In the genomic region with DNA sequence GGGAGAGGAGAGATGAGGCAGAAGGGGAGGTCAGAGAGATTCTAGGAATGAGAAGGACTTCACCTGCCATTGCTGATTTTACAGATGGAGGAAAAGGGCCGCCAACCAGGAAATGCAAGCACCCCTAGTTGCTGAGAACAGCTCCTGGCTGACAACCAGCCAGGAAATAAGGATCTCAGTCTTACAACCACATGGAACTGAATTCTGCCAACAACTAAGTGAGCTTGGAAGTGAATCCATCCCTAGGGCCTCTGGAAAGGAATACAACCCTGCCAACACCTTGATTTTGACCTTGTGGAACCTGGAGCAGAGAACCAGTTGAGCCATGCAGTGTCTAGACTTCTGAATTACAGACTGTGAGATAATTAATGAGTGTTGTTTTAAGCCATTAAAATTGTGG, we compare ENCODE assay signal across 23 cellular contexts.
A peak's percentile ranks its signal among the peaks of the same experiment; 100 is the strongest.
DNase-seq lines count a peak whose midpoint lies in the region; ATAC-seq, FAIRE-seq and TF ChIP-seq lines count a peak whose summit lies in the region.
"Had no signal": no experiment of that assay in that cellular context is flagged by ENCODE, and none has a peak within 500 bp of the region (broad histone marks: within the 10 kb centered on the region; RNA-seq: fewer than 3 reads in every experiment).

No MANE protein-coding gene starts in this region.

- H2BK20ac ChIP-seq in H1 (ENCODE audit: low read length): no peak overlapping the region

- no peaks in the 10 kb centered on the region for H3K27me3 ChIP-seq in astrocyte (ENCODE audit: insufficient read depth, low read length)
- H3K27me3 ChIP-seq in H1 (replicated peaks in 1 of 4; ENCODE audit: control insufficient read depth in 3 of 4, extremely low read depth in 1 of 4, insufficient read depth in 3 of 4, low read length in 3 of 4): no peaks in the 10 kb centered on the region
- no peaks in the 10 kb centered on the region for H3K27me3 ChIP-seq in psoas muscle (ENCODE audit: insufficient read depth in 3 of 3, low read length in 2 of 3)
- H3K27me3 ChIP-seq: BE2C; BLaER1 treated with 17β-estradiol and CSF1 and Interleukin-3, amounts not matched to agents 10 nM and 100 nM had no signal

- H2BK120ac ChIP-seq in H1 (replicated peaks; ENCODE audit: low read depth, low read length): no peak overlapping the region

- no peak overlapping the region for H4K5ac ChIP-seq in H1 (ENCODE audit: insufficient read length, low read depth, low read length)

- TF ChIP-seq POLR2A in H1 (IDR thresholded peaks at IDR 0.05; ENCODE audit: control extremely low read depth in 1 of 2, low read depth in 2 of 2, low read length in 2 of 2): no peak

- H3K9me3 Mint-ChIP-seq in astrocyte (ENCODE audit: unreplicated experiment): peaks cover 2% of the 10 kb centered on the region
- H3K9me3 Mint-ChIP-seq in activated naive CD4-positive, alpha-beta T cell treated with anti-CD3 and anti-CD28 coated beads for 36 hours: no peaks in the 10 kb centered on the region
- H3K9me3 Mint-ChIP-seq: CD4-positive, alpha-beta T cell had no signal

- no peaks in the 10 kb centered on the region for H4K20me1 ChIP-seq in astrocyte (ENCODE audit: insufficient read depth, low read length)
- no peaks in the 10 kb centered on the region for H4K20me1 ChIP-seq in H1 (replicated peaks in 1 of 2; ENCODE audit: control insufficient read depth in 1 of 2, insufficient read depth in 2 of 2, low read length in 2 of 2)
- H4K20me1 ChIP-seq: BLaER1 treated with 17β-estradiol and CSF1 and Interleukin-3, amounts not matched to agents 10 nM and 100 nM had no signal

- no peak overlapping the region for H2BK12ac ChIP-seq in H1 (ENCODE audit: low read depth, low read length)

- H3K4me3 ChIP-seq in astrocyte (ENCODE audit: insufficient read depth, low read depth, low read length) (no peak overlapping the region), H1 (ENCODE audit: extremely low read depth in 1 of 4, insufficient read depth in 2 of 4, low read depth in 3 of 4, low read length in 4 of 4) (no peak overlapping the region), psoas muscle (no peak overlapping the region)
- H3K4me3 ChIP-seq: A549; BLaER1 treated with 17β-estradiol and CSF1 and Interleukin-3, amounts not matched to agents 10 nM and 100 nM had no signal

- no peak overlapping the region for H2AK5ac ChIP-seq in H1 (ENCODE audit: low read depth, low read length)

- H3K79me2 ChIP-seq in astrocyte (ENCODE audit: insufficient read depth, low read length) (no peaks in the 10 kb centered on the region), H1 (ENCODE audit: control insufficient read depth in 1 of 2, insufficient read depth in 2 of 2, low read length in 2 of 2) (no peaks in the 10 kb centered on the region)

- 89% methylated on average over 1 of the region's 1 CpG; no CpG with 5 or more reads in 1 of the 2 experiments for WGBS in H1 (ENCODE audit: extremely low coverage in 1 of 2, insufficient coverage in 1 of 2, insufficient read length in 1 of 2, insufficient replicate concordance in 2 of 2, low coverage in 1 of 2, low lambda C conversion rate in 2 of 2, missing lambda C conversion rate in 1 of 2), 2 experiments
- WGBS in psoas muscle, 3 donors: 27 to 69% (median 57%) methylated on average over 1 of the region's 1 CpG

- no peaks in the 10 kb centered on the region for H3K36me3 Mint-ChIP-seq in astrocyte (ENCODE audit: low read depth, unreplicated experiment)
- no peaks in the 10 kb centered on the region for H3K36me3 Mint-ChIP-seq in activated naive CD4-positive, alpha-beta T cell treated with anti-CD3 and anti-CD28 coated beads for 36 hours (ENCODE audit: low read depth)
- H3K36me3 Mint-ChIP-seq: CD14-positive monocyte had no signal

- ATAC-seq in psoas muscle: no peak
- ATAC-seq: A549 had no signal

- no peak for TF ChIP-seq RAD21 in H1 (IDR thresholded peaks at IDR 0.05 in 1 of 2, conservative IDR thresholded peaks at IDR 0.05 in 1 of 2; ENCODE audit: low read depth in 2 of 2, low read length in 2 of 2)

- H3K9me3 ChIP-seq in astrocyte (ENCODE audit: insufficient read depth, low read depth, low read length): no peaks in the 10 kb centered on the region
- H3K9me3 ChIP-seq in H1 (ENCODE audit: insufficient read depth in 2 of 2, low read depth in 1 of 2, low read length in 1 of 2): no peaks in the 10 kb centered on the region
- no peaks in the 10 kb centered on the region for H3K9me3 ChIP-seq in psoas muscle
- H3K9me3 ChIP-seq: A549, BE2C had no signal

- TF ChIP-seq EP300 in H1 (IDR thresholded peaks at IDR 0.05; ENCODE audit: borderline replicate concordance in 1 of 2, low read depth in 2 of 2, low read length in 2 of 2): no peak

- H4K91ac ChIP-seq in H1 (replicated peaks; ENCODE audit: insufficient read length, low read length): no peak overlapping the region

- H3K18ac ChIP-seq in H1 (ENCODE audit: extremely low read depth, low read length): no peak overlapping the region

- intact Hi-C loops in psoas muscle (cut with DNase I): no loop called here
- intact Hi-C loops in activated naive CD4-positive, alpha-beta T cell treated with anti-CD3 and anti-CD28 coated beads for 36 hours (cut with micrococcal nuclease): no loop called here

- DNase-seq in D721Med (ENCODE audit: insufficient read length, low spot score) (no peak), astrocyte (ENCODE audit: low read depth) (peak; percentile 27), H1 (ENCODE audit: low read depth in 1 of 2, low spot score in 2 of 2) (no peak), pons (ENCODE audit: low spot score) (peak; percentile 10), psoas muscle (no peak)
- no peak for DNase-seq in activated T-cell treated with anti-CD3 and anti-CD28 coated beads, Interleukin-2, amount 50 U/mL, for 1 hour
- DNase-seq in activated naive CD4-positive, alpha-beta T cell treated with anti-CD3 and anti-CD28 coated beads for 36 hours: no peak
- DNase-seq: 8988T; AML-193; BE2C; CD4-positive, alpha-beta T cell; CD8-positive, alpha-beta memory T cell; DMS53; DMS79 treated with DMSO at 0.1 percent for 48 hours; GF-D8; GOT3; H7; HCEC 1CT had no signal

- H3K56ac ChIP-seq in H1 (replicated peaks; ENCODE audit: insufficient read length, low read depth, low read length): no peak overlapping the region

- no peak overlapping the region for H2AFZ ChIP-seq in astrocyte (ENCODE audit: low read depth, low read length)
- H2AFZ ChIP-seq in H1 (ENCODE audit: low read length): 0 out of 2 replicates have a peak overlapping the region, but pooled peaks have one; percentile 71

- CTCF ChIA-PET in H1 (lab: Charles Lee; ENCODE audit: partially characterized antibody): interaction anchor here (1.0 kb wide), 1 partner anchor 12 kb away, joined by 3 read pairs; no protein-coding TSS in a partner anchor
- CTCF ChIA-PET in activated naive CD4-positive, alpha-beta T cell treated with anti-CD3 and anti-CD28 coated beads for 36 hours (lab: Charles Lee): no interaction called here

- H4K8ac ChIP-seq in H1 (ENCODE audit: extremely low read depth, insufficient read depth, low read length): no peak overlapping the region

- no peak overlapping the region for H2BK15ac ChIP-seq in H1 (ENCODE audit: low read length)

- no peaks in the 10 kb centered on the region for H3K79me1 ChIP-seq in H1 (ENCODE audit: low read depth, low read length)

- no peak overlapping the region for H3K14ac ChIP-seq in H1 (ENCODE audit: insufficient read length)

- no peak overlapping the region for H2BK5ac ChIP-seq in H1 (ENCODE audit: low read depth, low read length)

- no peaks in the 10 kb centered on the region for H3K27me3 Mint-ChIP-seq in astrocyte (ENCODE audit: low read depth, unreplicated experiment)
- H3K27me3 Mint-ChIP-seq in activated naive CD4-positive, alpha-beta T cell treated with anti-CD3 and anti-CD28 coated beads for 36 hours (ENCODE audit: low read depth): no peaks in the 10 kb centered on the region
- H3K27me3 Mint-ChIP-seq: CD4-positive, alpha-beta T cell had no signal

- H3K27ac ChIP-seq in astrocyte (ENCODE audit: low read depth, low read length) (no peak overlapping the region), H1 (ENCODE audit: low read depth, low read length) (no peak overlapping the region), psoas muscle (no peak overlapping the region)
- H3K27ac ChIP-seq: A549; BLaER1 treated with 17β-estradiol and CSF1 and Interleukin-3, amounts not matched to agents 10 nM and 100 nM had no signal

- no peak overlapping the region for H3K4ac ChIP-seq in H1 (replicated peaks; ENCODE audit: insufficient read length, low read depth, low read length)

- peak; percentile 46 for FAIRE-seq in D721Med (lab: Jason Lieb, UNC)
- no peak for FAIRE-seq in astrocyte (lab: Jason Lieb, UNC)
- FAIRE-seq in H1 (lab: Jason Lieb, UNC): no peak
- FAIRE-seq: A549, GM12891, GM18507 had no signal

- H3K36me3 ChIP-seq in astrocyte (ENCODE audit: insufficient read depth, low read length) (no peaks in the 10 kb centered on the region), H1 (ENCODE audit: control insufficient read depth in 2 of 4, insufficient read depth in 4 of 4, low read length in 3 of 4) (no peaks in the 10 kb centered on the region), psoas muscle (ENCODE audit: insufficient read depth in 1 of 2, low read depth in 1 of 2) (no peaks in the 10 kb centered on the region)
- H3K36me3 ChIP-seq: BE2C; BLaER1 treated with 17β-estradiol and CSF1 and Interleukin-3, amounts not matched to agents 10 nM and 100 nM had no signal

- TF ChIP-seq CTCF in D721Med (IDR thresholded peaks at IDR 0.05; ENCODE audit: insufficient read depth, missing control alignments) (no peak), astrocyte (IDR thresholded peaks at IDR 0.05; ENCODE audit: insufficient read depth, low read depth, low read length) (no peak), H1 (IDR thresholded peaks at IDR 0.05; ENCODE audit: control extremely low read depth in 1 of 3, insufficient read depth in 1 of 3, low read depth in 1 of 3, low read length in 3 of 3) (no peak), psoas muscle (IDR thresholded peaks at IDR 0.05) (no peak)

- H3K4me2 ChIP-seq in astrocyte (ENCODE audit: low read length) (no peak overlapping the region), H1 (ENCODE audit: insufficient read depth in 1 of 2, low read depth in 2 of 2, low read length in 2 of 2) (no peak overlapping the region)
- H3K4me2 ChIP-seq: A549; BLaER1 treated with 17β-estradiol and CSF1 and Interleukin-3, amounts not matched to agents 10 nM and 100 nM had no signal

- H3K23me2 ChIP-seq in H1 (ENCODE audit: low read depth, low read length): no peaks in the 10 kb centered on the region

- POLR2A ChIA-PET in H1 (lab: Charles Lee; ENCODE audit: partially characterized antibody): no interaction called here

- no peak overlapping the region for H3K4me3 Mint-ChIP-seq in astrocyte (ENCODE audit: unreplicated experiment)
- no peak overlapping the region for H3K4me3 Mint-ChIP-seq in activated naive CD4-positive, alpha-beta T cell treated with anti-CD3 and anti-CD28 coated beads for 36 hours
- H3K4me3 Mint-ChIP-seq: CD14-positive monocyte; CD4-positive, alpha-beta T cell; CD8-positive, alpha-beta memory T cell had no signal

- H3K4me1 ChIP-seq in astrocyte (ENCODE audit: insufficient read depth, low read length) (peaks cover 12% of the 10 kb centered on the region), H1 (replicated peaks in 1 of 4; ENCODE audit: control insufficient read depth in 3 of 4, insufficient read depth in 4 of 4, low read length in 3 of 4) (no peaks in the 10 kb centered on the region), psoas muscle (no peaks in the 10 kb centered on the region)
- H3K4me1 ChIP-seq: A549; BE2C; BLaER1 treated with 17β-estradiol and CSF1 and Interleukin-3, amounts not matched to agents 10 nM and 100 nM had no signal

- no peak overlapping the region for H3K23ac ChIP-seq in H1 (ENCODE audit: insufficient read length)

- H3K27ac Mint-ChIP-seq in astrocyte (ENCODE audit: unreplicated experiment): peak overlapping the region; percentile 43
- H3K27ac Mint-ChIP-seq in activated naive CD4-positive, alpha-beta T cell treated with anti-CD3 and anti-CD28 coated beads for 36 hours: no peak overlapping the region
- H3K27ac Mint-ChIP-seq: CD4-positive, alpha-beta T cell; CD8-positive, alpha-beta memory T cell had no signal

- H3K4me1 Mint-ChIP-seq in astrocyte (ENCODE audit: low read depth, unreplicated experiment): peaks cover 11% of the 10 kb centered on the region
- no peaks in the 10 kb centered on the region for H3K4me1 Mint-ChIP-seq in activated naive CD4-positive, alpha-beta T cell treated with anti-CD3 and anti-CD28 coated beads for 36 hours (ENCODE audit: low read depth)
- H3K4me1 Mint-ChIP-seq: CD8-positive, alpha-beta memory T cell had no signal

- H3K9ac ChIP-seq in astrocyte (ENCODE audit: low read length) (no peak overlapping the region), H1 (replicated peaks in 1 of 4; ENCODE audit: extremely low read depth in 1 of 4, low read depth in 3 of 4, low read length in 3 of 4) (no peak overlapping the region)
- H3K9ac ChIP-seq: BLaER1 treated with 17β-estradiol and CSF1 and Interleukin-3, amounts not matched to agents 10 nM and 100 nM had no signal

Comparison
In these comparisons a context has a peak if more than half of its experiments do, and no peak if none do; other contexts are left out.
1. DNase-seq: peak in astrocyte (single experiment) and pons (single experiment); none in D721Med (single experiment), H1 (0 of 2), activated T-cell treated with anti-CD3 and anti-CD28 coated beads, Interleukin-2, amount 50 U/mL, for 1 hour (single experiment), psoas muscle (0 of 2) and activated naive CD4-positive, alpha-beta T cell treated with anti-CD3 and anti-CD28 coated beads for 36 hours (single experiment).